In genomic region chr2:217902281-217903141, GRCh38 we compare ENCODE assay signal across 9 cellular contexts.
A peak's percentile ranks its signal among the peaks of the same experiment; 100 is the strongest.
DNase-seq lines count a peak whose midpoint lies in the region; ATAC-seq and TF ChIP-seq lines count a peak whose summit lies in the region.
"Had no signal": no experiment of that assay in that cellular context is flagged by ENCODE, and none has a peak within 500 bp of the region (broad histone marks: within the 10 kb centered on the region; RNA-seq: fewer than 3 reads in every experiment).

No MANE protein-coding gene starts in this region.

- H3K27me3 ChIP-seq in duodenal mucosa (ENCODE audit: control insufficient read depth in 1 of 2, insufficient read depth in 2 of 2, low read length in 2 of 2) (no peaks in the 10 kb centered on the region), muscle layer of colon (ENCODE audit: control insufficient read depth in 1 of 2, insufficient read depth in 2 of 2, low read length in 2 of 2) (no peaks in the 10 kb centered on the region), vagina (no peaks in the 10 kb centered on the region)
- H3K27me3 ChIP-seq in CD8-positive, alpha-beta T cell (ENCODE audit: insufficient read depth, low read length), result no peaks in the 10 kb centered on the region

- H3K36me3 ChIP-seq in duodenal mucosa (ENCODE audit: control insufficient read depth in 1 of 2, insufficient read depth in 2 of 2, low read length in 2 of 2) (peaks cover 0 to 4% of the 10 kb centered on the region in 2 donors), muscle layer of colon (ENCODE audit: insufficient read depth, low read length) (peaks cover 57% of the 10 kb centered on the region), vagina (peaks cover 0 to 2% of the 10 kb centered on the region in 2 donors)
- H3K36me3 ChIP-seq in CD8-positive, alpha-beta T cell (ENCODE audit: insufficient read depth, low read length), result no peaks in the 10 kb centered on the region

- H3K4me3 ChIP-seq in duodenal mucosa (ENCODE audit: low read depth in 1 of 2, low read length in 2 of 2) (peak overlapping the region in 1 of 2 donors; percentile 34), muscle layer of colon (ENCODE audit: low read depth in 1 of 2, low read length in 2 of 2) (peak overlapping the region in 1 of 2 donors; percentile 7), vagina (peak overlapping the region in 1 of 2 donors; percentile 10)
- H3K4me3 ChIP-seq in CD8-positive, alpha-beta T cell (ENCODE audit: low read depth, low read length), result no peak overlapping the region

- TF ChIP-seq CTCF in vagina (IDR thresholded peaks at IDR 0.05), result no peak
- no peak for TF ChIP-seq CTCF in CD8-positive, alpha-beta T cell (IDR thresholded peaks at IDR 0.05)

- ATAC-seq in activated CD8-positive, alpha-beta memory T cell treated with anti-CD3 and anti-CD28 coated beads, Interleukin-2, amount 10 ng/mL, durations not matched to agents 7 days and 5 days, result peak; percentile 67
- no peak for ATAC-seq in CD8-positive, alpha-beta T cell

- CTCF ChIA-PET in activated CD8-positive, alpha-beta memory T cell treated with anti-CD3 and anti-CD28 coated beads, Interleukin-2, amount 10 ng/mL, durations not matched to agents 7 days and 5 days (lab: Charles Lee), result interaction anchor here (1.4 kb wide), 1 partner anchor 16 kb away, joined by 5 read pairs; no protein-coding TSS in a partner anchor
- CTCF ChIA-PET in CD8-positive, alpha-beta T cell (lab: Charles Lee), result interaction anchor here (1.5 kb wide), 1 partner anchor 8 kb away, joined by 3 read pairs; no protein-coding TSS in a partner anchor

- peaks cover 23% of the 10 kb centered on the region for H3K4me1 Mint-ChIP-seq in activated CD8-positive, alpha-beta memory T cell treated with anti-CD3 and anti-CD28 coated beads, Interleukin-2, amount 10 ng/mL, durations not matched to agents 7 days and 5 days
- peaks cover 2% of the 10 kb centered on the region for H3K4me1 Mint-ChIP-seq in CD8-positive, alpha-beta T cell (ENCODE audit: low read depth)

- H3K4me1 ChIP-seq in duodenal mucosa (ENCODE audit: control insufficient read depth in 1 of 2, insufficient read depth in 2 of 2, low read length in 2 of 2) (peaks cover 56 to 60% of the 10 kb centered on the region in 2 donors), muscle layer of colon (ENCODE audit: insufficient read depth, low read length) (peaks cover 100% of the 10 kb centered on the region), vagina (peaks cover 100% of the 10 kb centered on the region)
- H3K4me1 ChIP-seq in CD8-positive, alpha-beta T cell (ENCODE audit: insufficient read depth, low read length), result no peaks in the 10 kb centered on the region

- intact Hi-C loops in vagina (cut with DNase I), result loop anchor here (5.0 kb wide), 1 partner anchor 40 kb away; no protein-coding TSS in a partner anchor
- intact Hi-C loops in CD8-positive, alpha-beta T cell (cut with DNase I, micrococcal nuclease), result no loop called here

- H3K27ac ChIP-seq in duodenal mucosa (ENCODE audit: low read depth, low read length) (peak overlapping the region; percentile 85), muscle layer of colon (ENCODE audit: low read depth, low read length) (peak overlapping the region; percentile 92), vagina (peak overlapping the region; percentile 91)
- H3K27ac ChIP-seq in CD8-positive, alpha-beta T cell (ENCODE audit: low read depth, low read length), result no peak overlapping the region

- H3K27ac Mint-ChIP-seq in activated CD8-positive, alpha-beta memory T cell treated with anti-CD3 and anti-CD28 coated beads, Interleukin-2, amount 10 ng/mL, durations not matched to agents 7 days and 5 days, result peak overlapping the region; percentile 64
- H3K27ac Mint-ChIP-seq in CD8-positive, alpha-beta T cell, result no peak overlapping the region

- TF ChIP-seq POLR2A in vagina (IDR thresholded peaks at IDR 0.05), result no peak

- H3K9me3 ChIP-seq in duodenal mucosa (ENCODE audit: control insufficient read depth in 1 of 2, low read length in 2 of 2) (no peaks in the 10 kb centered on the region), muscle layer of colon (ENCODE audit: low read length) (no peaks in the 10 kb centered on the region), vagina (no peaks in the 10 kb centered on the region)
- H3K9me3 ChIP-seq in CD8-positive, alpha-beta T cell (ENCODE audit: low read length), result no peaks in the 10 kb centered on the region

- H3K27me3 Mint-ChIP-seq in activated CD8-positive, alpha-beta memory T cell treated with anti-CD3 and anti-CD28 coated beads, Interleukin-2, amount 10 ng/mL, durations not matched to agents 7 days and 5 days, result peaks cover 29% of the 10 kb centered on the region
- peaks cover 18% of the 10 kb centered on the region for H3K27me3 Mint-ChIP-seq in CD8-positive, alpha-beta T cell (ENCODE audit: low read depth)

- H3K36me3 Mint-ChIP-seq in activated CD8-positive, alpha-beta memory T cell treated with anti-CD3 and anti-CD28 coated beads, Interleukin-2, amount 10 ng/mL, durations not matched to agents 7 days and 5 days, result no peaks in the 10 kb centered on the region
- no peaks in the 10 kb centered on the region for H3K36me3 Mint-ChIP-seq in CD8-positive, alpha-beta T cell

- H3K9ac ChIP-seq in duodenal mucosa (ENCODE audit: low read depth in 1 of 2, low read length in 2 of 2) (peak overlapping the region; percentile 5 to 21), muscle layer of colon (ENCODE audit: low read length) (no peak overlapping the region)

- peak; percentile 63 for DNase-seq in activated CD8-positive, alpha-beta memory T cell treated with anti-CD3 and anti-CD28 coated beads, Interleukin-2, amount 10 ng/mL, durations not matched to agents 7 days and 5 days
- DNase-seq in activated CD8-positive, alpha-beta memory T cell treated with anti-CD3 and anti-CD28 coated beads, Interleukin-2, amount 50 U/mL, for 4 hours, result no peak
- DNase-seq in vagina (ENCODE audit: extremely low spot score in 2 of 2), result peak in 1 of 2 donors; percentile 98
- no peak for DNase-seq in A172 (ENCODE audit: low spot score)
- DNase-seq in NCI-H2029 (lab: John Stamatoyannopoulos, UW), result no peak
- no peak for DNase-seq in CD8-positive, alpha-beta T cell
- DNase-seq: amniotic stem cell had no signal

- POLR2A ChIA-PET in CD8-positive, alpha-beta T cell (lab: Charles Lee), result no interaction called here

- no peak overlapping the region for H3K4me3 Mint-ChIP-seq in activated CD8-positive, alpha-beta memory T cell treated with anti-CD3 and anti-CD28 coated beads, Interleukin-2, amount 10 ng/mL, durations not matched to agents 7 days and 5 days
- no peak overlapping the region for H3K4me3 Mint-ChIP-seq in CD8-positive, alpha-beta T cell

- H3K9me3 Mint-ChIP-seq in activated CD8-positive, alpha-beta memory T cell treated with anti-CD3 and anti-CD28 coated beads, Interleukin-2, amount 10 ng/mL, durations not matched to agents 7 days and 5 days (ENCODE audit: low read depth), result no peaks in the 10 kb centered on the region
- no peaks in the 10 kb centered on the region for H3K9me3 Mint-ChIP-seq in CD8-positive, alpha-beta T cell
